ENCODE assay signal across 27 cellular contexts in genomic region chr11:128390246-128390645, GRCh38.
"Had no signal": no experiment of that assay in that cellular context is flagged by ENCODE, and none has a peak within 500 bp of the region (broad histone marks: within the 10 kb centered on the region; RNA-seq: fewer than 3 reads in every experiment).

No MANE protein-coding gene starts in this region.

- DNase-seq: activated B cell treated with CpG ODN at 0.5 μM for 24 hours; activated CD4-positive, alpha-beta T cell treated with anti-CD3 and anti-CD28 coated beads, Interleukin-2, amount 50 U/mL, for 1 hour; activated CD8-positive, alpha-beta T cell treated with anti-CD3 and anti-CD28 coated beads for 36 hours; activated naive CD8-positive, alpha-beta T cell treated with anti-CD3 and anti-CD28 coated beads, Interleukin-2, amount 50 U/mL, for 24 hours; activated T-cell treated with anti-CD3 and anti-CD28 coated beads, Interleukin-2, amount 50 U/mL, for 4 hours; anterior cingulate cortex; body of pancreas; foreskin melanocyte; lower lobe of right lung; mesenchymal stem cell; mucosa of descending colon; ovary; retina; stimulated activated CD4-positive, alpha-beta T cell treated with anti-CD3 and anti-CD28 coated beads, Interleukin-2, amount 100 ng/mL, for 48 hours; stimulated activated naive CD8-positive, alpha-beta T cell treated with anti-CD3 and anti-CD28 coated beads, Interleukin-15, Interleukin-2, amounts not matched to agents 100 U/mL and 50 U/mL, for 24 hours; T-helper 1 cell; testis; transverse colon; uterus had no signal

- H3K4me3 Mint-ChIP-seq: activated B cell treated with CpG ODN at 0.5 μM for 24 hours; activated CD8-positive, alpha-beta T cell treated with anti-CD3 and anti-CD28 coated beads for 36 hours; activated naive CD4-positive, alpha-beta T cell treated with anti-CD3 and anti-CD28 coated beads, Interleukin-2, amount 50 U/mL, for 24 hours; activated naive CD8-positive, alpha-beta T cell treated with anti-CD3 and anti-CD28 coated beads, Interleukin-2, amount 50 U/mL, for 24 hours; activated T-cell treated with anti-CD3 and anti-CD28 coated beads, Interleukin-2, amount 50 U/mL, for 4 hours; activated T-helper 17 cell treated with anti-CD3 and anti-CD28 coated beads, Interleukin-2, amount 50 U/mL, for 72 hours; nephron; T-helper 2 cell treated with Interferon-gamma antibody and Interleukin-4, amounts not matched to agents 5 μg/mL and 100 μg/mL, for 36 hours had no signal

- H3K9me3 ChIP-seq: body of pancreas, heart right ventricle, lower lobe of right lung, mucosa of descending colon, neutrophil, ovary, prostate gland, testis, transverse colon, uterus had no signal

- H3K27ac Mint-ChIP-seq: activated B cell treated with CpG ODN at 0.5 μM for 24 hours; activated CD8-positive, alpha-beta T cell treated with anti-CD3 and anti-CD28 coated beads for 36 hours; activated naive CD4-positive, alpha-beta T cell treated with anti-CD3 and anti-CD28 coated beads, Interleukin-2, amount 50 U/mL, for 24 hours; activated naive CD8-positive, alpha-beta T cell treated with anti-CD3 and anti-CD28 coated beads, Interleukin-2, amount 50 U/mL, for 24 hours; activated T-helper 17 cell treated with anti-CD3 and anti-CD28 coated beads, Interleukin-2, amount 50 U/mL, for 72 hours; T-helper 2 cell treated with Interferon-gamma antibody and Interleukin-4, amounts not matched to agents 5 μg/mL and 100 μg/mL, for 36 hours had no signal

- H3K27me3 ChIP-seq: body of pancreas, heart right ventricle, neutrophil, ovary, testis, transverse colon, uterus had no signal

- ATAC-seq: activated CD8-positive, alpha-beta T cell treated with anti-CD3 and anti-CD28 coated beads for 36 hours; activated naive CD8-positive, alpha-beta T cell treated with anti-CD3 and anti-CD28 coated beads, Interleukin-2, amount 50 U/mL, for 24 hours; activated T-cell treated with anti-CD3 and anti-CD28 coated beads, Interleukin-2, amount 50 U/mL, for 4 hours; activated T-helper 17 cell treated with anti-CD3 and anti-CD28 coated beads, Interleukin-2, amount 50 U/mL, for 72 hours; body of pancreas; esophagus mucosa; lower lobe of right lung; mucosa of descending colon; stimulated activated naive CD8-positive, alpha-beta T cell treated with anti-CD3 and anti-CD28 coated beads, Interleukin-15, Interleukin-2, amounts not matched to agents 100 U/mL and 50 U/mL, for 24 hours had no signal

- H3K4me3 ChIP-seq: body of pancreas, heart right ventricle, lower lobe of right lung, mucosa of descending colon, ovary, prostate gland, testis, transverse colon, uterus had no signal

- H3K36me3 ChIP-seq: heart right ventricle, lower lobe of right lung, neutrophil, ovary, prostate gland, transverse colon, uterus had no signal

- H3K36me3 Mint-ChIP-seq: activated naive CD4-positive, alpha-beta T cell treated with anti-CD3 and anti-CD28 coated beads, Interleukin-2, amount 50 U/mL, for 24 hours had no signal

- H3K27ac ChIP-seq: body of pancreas, heart right ventricle, lower lobe of right lung, neutrophil, ovary, prostate gland, testis, transverse colon, uterus had no signal

- H3K4me1 ChIP-seq: prostate gland, uterus had no signal

- H3K27me3 Mint-ChIP-seq: activated B cell treated with CpG ODN at 0.5 μM for 24 hours; activated CD8-positive, alpha-beta T cell treated with anti-CD3 and anti-CD28 coated beads for 36 hours; activated naive CD4-positive, alpha-beta T cell treated with anti-CD3 and anti-CD28 coated beads, Interleukin-2, amount 50 U/mL, for 24 hours; activated naive CD8-positive, alpha-beta T cell treated with anti-CD3 and anti-CD28 coated beads, Interleukin-2, amount 50 U/mL, for 24 hours; activated T-helper 17 cell treated with anti-CD3 and anti-CD28 coated beads, Interleukin-2, amount 50 U/mL, for 72 hours had no signal

- H3K9me3 Mint-ChIP-seq: activated B cell treated with CpG ODN at 0.5 μM for 24 hours; activated CD8-positive, alpha-beta T cell treated with anti-CD3 and anti-CD28 coated beads for 36 hours; activated naive CD4-positive, alpha-beta T cell treated with anti-CD3 and anti-CD28 coated beads, Interleukin-2, amount 50 U/mL, for 24 hours; activated naive CD8-positive, alpha-beta T cell treated with anti-CD3 and anti-CD28 coated beads, Interleukin-2, amount 50 U/mL, for 24 hours; activated T-cell treated with anti-CD3 and anti-CD28 coated beads, Interleukin-2, amount 50 U/mL, for 4 hours; activated T-helper 17 cell treated with anti-CD3 and anti-CD28 coated beads, Interleukin-2, amount 50 U/mL, for 72 hours; nephron; T-helper 2 cell treated with Interferon-gamma antibody and Interleukin-4, amounts not matched to agents 5 μg/mL and 100 μg/mL, for 36 hours had no signal
